In the genomic region with DNA sequence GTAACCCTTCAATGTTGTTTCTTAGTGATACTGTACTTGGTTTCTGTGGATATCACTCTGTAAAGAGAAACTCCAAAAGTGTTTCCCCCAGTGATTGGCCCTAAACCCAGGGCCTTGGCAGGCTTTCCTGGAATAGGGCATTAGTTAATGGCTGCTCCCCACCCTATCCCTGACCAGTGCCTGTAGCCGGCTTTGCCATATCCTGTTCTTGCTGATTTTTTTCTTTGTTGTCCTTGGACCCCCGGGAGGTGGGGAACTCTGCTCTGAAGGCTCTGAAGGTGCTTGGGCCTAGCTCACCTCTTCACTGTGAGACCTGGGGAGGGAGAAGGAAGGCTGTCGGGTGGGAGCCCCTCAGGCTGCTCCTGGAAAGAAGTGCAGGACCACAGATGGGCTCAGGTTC, we compare ENCODE assay signal across 16 cellular contexts.
DNase-seq lines count a peak whose midpoint lies in the region; ATAC-seq and TF ChIP-seq lines count a peak whose summit lies in the region.
"Had no signal": no experiment of that assay in that cellular context is flagged by ENCODE, and none has a peak within 500 bp of the region (broad histone marks: within the 10 kb centered on the region; RNA-seq: fewer than 3 reads in every experiment).

No MANE protein-coding gene starts in this region.

- no peaks in the 10 kb centered on the region for H3K27me3 ChIP-seq in esophagus squamous epithelium
- H3K27me3 ChIP-seq in muscle layer of duodenum (ENCODE audit: low read depth, low read length): no peaks in the 10 kb centered on the region
- H3K27me3 ChIP-seq in thoracic aorta (replicated peaks; ENCODE audit: insufficient read depth): no peaks in the 10 kb centered on the region
- H3K27me3 ChIP-seq: SJSA1 had no signal

- H3K36me3 ChIP-seq in esophagus squamous epithelium (peaks cover 0 to 40% (median 4%) of the 10 kb centered on the region in 3 donors), muscle layer of duodenum (ENCODE audit: control insufficient read depth in 1 of 2, insufficient read depth in 2 of 2, low read length in 2 of 2) (peaks cover 0 to 5% of the 10 kb centered on the region in 2 donors), thoracic aorta (no peaks in the 10 kb centered on the region)
- H3K36me3 ChIP-seq: SJSA1 had no signal

- H3K9me3 ChIP-seq in esophagus squamous epithelium (no peaks in the 10 kb centered on the region), muscle layer of duodenum (ENCODE audit: control insufficient read depth in 1 of 2, low read length in 2 of 2) (no peaks in the 10 kb centered on the region), thoracic aorta (no peaks in the 10 kb centered on the region)
- H3K9me3 ChIP-seq: SJSA1 had no signal

- H3K27me3 Mint-ChIP-seq in WTC11 (ENCODE audit: low read depth): no peaks in the 10 kb centered on the region
- H3K27me3 Mint-ChIP-seq: dendritic cell treated with granulocyte-macrophage colony-stimulating factor and Interleukin-4, amounts not matched to agents 40 ng/mL and 50 ng/mL, for 4 days had no signal

- peak overlapping the region; percentile 80 for H3K27ac Mint-ChIP-seq in WTC11
- H3K27ac Mint-ChIP-seq: dendritic cell treated with granulocyte-macrophage colony-stimulating factor and Interleukin-4, amounts not matched to agents 40 ng/mL and 50 ng/mL, for 4 days had no signal

- H3K27ac ChIP-seq in esophagus squamous epithelium (peak overlapping the region; percentile 38 to 94 (median 90)), muscle layer of duodenum (ENCODE audit: low read length) (peak overlapping the region; percentile 96), thoracic aorta (peak overlapping the region; percentile 87 to 97)
- H3K27ac ChIP-seq: SJSA1 had no signal

- TF ChIP-seq POLR2A in esophagus squamous epithelium (IDR thresholded peaks at IDR 0.05): no peak

- POLR2A ChIA-PET in WTC11 (lab: Charles Lee): interaction anchor here (0.5 kb wide), 1 partner anchor 23 kb away, joined by 3 read pairs; no protein-coding TSS in a partner anchor

- no peak for DNase-seq in WTC11 (ENCODE audit: low spot score)
- DNase-seq in esophagus squamous epithelium (lab: John Stamatoyannopoulos, UW): no peak
- DNase-seq in thoracic aorta (ENCODE audit: low spot score): no peak
- no peak for DNase-seq in middle frontal gyrus (ENCODE audit: extremely low spot score, low spot score)
- DNase-seq in NCI-H2171 (lab: John Stamatoyannopoulos, UW): no peak
- DNase-seq in NOMO-1 treated with dmso at 0.1 percent for 144 hours (lab: John Stamatoyannopoulos, UW; ENCODE audit: unreplicated experiment): no peak
- DNase-seq: activated effector memory CD4-positive, alpha-beta T cell treated with anti-CD3 and anti-CD28 coated beads, Interleukin-2, amount 50 U/mL, for 16 hours; anterior cingulate cortex; EL; kidney; NCI-H1694; stimulated activated naive CD4-positive, alpha-beta T cell had no signal

- H3K4me3 ChIP-seq in esophagus squamous epithelium: peak overlapping the region in 3 of 4 donors; percentile 49 to 66 (median 53)
- H3K4me3 ChIP-seq in muscle layer of duodenum (ENCODE audit: low read depth in 1 of 2, low read length in 2 of 2): peak overlapping the region; percentile 2 to 42
- H3K4me3 ChIP-seq in thoracic aorta: peak overlapping the region; percentile 78
- H3K4me3 ChIP-seq: SJSA1 had no signal

- CTCF ChIA-PET in WTC11 (lab: Charles Lee): interaction anchor here (0.8 to 4.1 kb wide), 6 partner anchors 8 to 125 kb away, joined by 3 to 19 read pairs (median 4); no protein-coding TSS in a partner anchor

- ATAC-seq in WTC11: peak; percentile 63
- no peak for ATAC-seq in thoracic aorta (ENCODE audit: insufficient number of reproducible peaks, low FRiP score, low read depth)
- no peak for ATAC-seq in GM18861 (IDR thresholded peaks at IDR 0.05; ENCODE audit: unreplicated experiment)

- H3K36me3 Mint-ChIP-seq in WTC11: peaks cover 18% of the 10 kb centered on the region

- TF ChIP-seq CTCF in WTC11 (IDR thresholded peaks at IDR 0.05): no peak
- no peak for TF ChIP-seq CTCF in esophagus squamous epithelium (IDR thresholded peaks at IDR 0.05)
- no peak for TF ChIP-seq CTCF in thoracic aorta (IDR thresholded peaks at IDR 0.05)

- intact Hi-C loops in esophagus squamous epithelium (cut with DNase I): no loop called here

- H3K9me3 Mint-ChIP-seq in WTC11: no peaks in the 10 kb centered on the region
- H3K9me3 Mint-ChIP-seq: dendritic cell treated with granulocyte-macrophage colony-stimulating factor and Interleukin-4, amounts not matched to agents 40 ng/mL and 50 ng/mL, for 4 days had no signal

- 77 to 81% methylated on average over 3 of the region's 3 CpGs for WGBS in esophagus squamous epithelium, 2 donors

- H3K4me1 Mint-ChIP-seq in WTC11: peaks cover 78% of the 10 kb centered on the region

- H3K4me1 ChIP-seq in esophagus squamous epithelium (peaks cover 16 to 71% (median 34%) of the 10 kb centered on the region in 3 donors), muscle layer of duodenum (ENCODE audit: control insufficient read depth in 1 of 2, insufficient read depth in 2 of 2, low read length in 2 of 2) (peaks cover 19 to 45% of the 10 kb centered on the region in 2 donors), thoracic aorta (ENCODE audit: control insufficient read depth in 1 of 2, low read depth in 2 of 2) (peaks cover 45 to 78% of the 10 kb centered on the region in 2 donors)

- H3K4me3 Mint-ChIP-seq in WTC11: no peak overlapping the region
- H3K4me3 Mint-ChIP-seq: dendritic cell treated with granulocyte-macrophage colony-stimulating factor and Interleukin-4, amounts not matched to agents 40 ng/mL and 50 ng/mL, for 4 days had no signal

TF ChIP-seq in WTC11, 78 proteins besides CTCF, POLR2A, EP300 and RAD21:
- TF ChIP-seq CREB1 (CRISPR knock-in tag; IDR thresholded peaks at IDR 0.05) (no peak), ZNF423 (CRISPR knock-in tag; IDR thresholded peaks at IDR 0.05) (peak; percentile 47; the same call in 1 of the 2 replicates)
- TF ChIP-seq, protein P1, sequence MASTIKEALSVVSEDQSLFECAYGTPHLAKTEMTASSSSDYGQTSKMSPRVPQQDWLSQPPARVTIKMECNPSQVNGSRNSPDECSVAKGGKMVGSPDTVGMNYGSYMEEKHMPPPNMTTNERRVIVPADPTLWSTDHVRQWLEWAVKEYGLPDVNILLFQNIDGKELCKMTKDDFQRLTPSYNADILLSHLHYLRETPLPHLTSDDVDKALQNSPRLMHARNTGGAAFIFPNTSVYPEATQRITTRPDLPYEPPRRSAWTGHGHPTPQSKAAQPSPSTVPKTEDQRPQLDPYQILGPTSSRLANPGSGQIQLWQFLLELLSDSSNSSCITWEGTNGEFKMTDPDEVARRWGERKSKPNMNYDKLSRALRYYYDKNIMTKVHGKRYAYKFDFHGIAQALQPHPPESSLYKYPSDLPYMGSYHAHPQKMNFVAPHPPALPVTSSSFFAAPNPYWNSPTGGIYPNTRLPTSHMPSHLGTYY (CRISPR knock-in tag; IDR thresholded peaks at IDR 0.05): no peak

Comparison
In these comparisons a context has a peak if more than half of its experiments do, and no peak if none do; other contexts are left out.
1. H3K4me3 ChIP-seq: peak in every context shown above with its lines; median percentile 78 in thoracic aorta; 53 in esophagus squamous epithelium; 22 in muscle layer of duodenum.